In genomic region chr11:10382518-10382917, GRCh38 we compare ENCODE assay signal across 2 cellular contexts.
TF ChIP-seq lines count a peak whose summit lies in the region.

No MANE protein-coding gene starts in this region.

TF ChIP-seq in SK-N-SH treated with all-trans-retinoic acid at 6 μM for 48 hours, 23 proteins besides CTCF, POLR2A, EP300 and RAD21 (continued from another document):
- TF ChIP-seq BACH2 (CRISPR knock-in tag; IDR thresholded peaks at IDR 0.05; ENCODE audit: borderline replicate concordance), result no peak
- no peak for TF ChIP-seq ZNF8 (CRISPR knock-in tag; IDR thresholded peaks at IDR 0.05)
- TF ChIP-seq ZFP30 (CRISPR knock-in tag; IDR thresholded peaks at IDR 0.05), result no peak
- TF ChIP-seq POU6F1 (CRISPR knock-in tag; IDR thresholded peaks at IDR 0.05; ENCODE audit: borderline replicate concordance, low read depth), result no peak
- no peak for TF ChIP-seq TOX (CRISPR knock-in tag; IDR thresholded peaks at IDR 0.05; ENCODE audit: borderline replicate concordance)

TF ChIP-seq in SK-N-SH, 30 proteins besides CTCF, POLR2A, EP300 and RAD21 (continued from another document):
- TF ChIP-seq REST (IDR thresholded peaks at IDR 0.05; ENCODE audit: low read depth, low read length) (no peak), NFIC (IDR thresholded peaks at IDR 0.05; ENCODE audit: borderline replicate concordance) (no peak), JUND (IDR thresholded peaks at IDR 0.05) (no peak), GABPA (IDR thresholded peaks at IDR 0.05; ENCODE audit: low read depth) (no peak), RCOR1 (IDR thresholded peaks at IDR 0.05; ENCODE audit: low read length) (no peak)
